Comparison of ENCODE assay signal across 8 cellular contexts in genomic region chr2:234952270-234953115, GRCh38. TPM values are rescaled to one million over a fixed set of nuclear protein-coding genes. Genes with fewer than 3 reads are reported as not detected.
DNase-seq lines count a peak whose midpoint lies in the region; ATAC-seq and TF ChIP-seq lines count a peak whose summit lies in the region.

No MANE protein-coding gene starts in this region.

- H3K4me3 Mint-ChIP-seq in central memory CD8-positive, alpha-beta T cell: peak overlapping the region; percentile 42

- no peak for ATAC-seq in central memory CD8-positive, alpha-beta T cell (replicated peaks; ENCODE audit: extremely low read depth, poor library complexity, severe bottlenecking)
- peak; percentile 32 to 46 (median 37) for ATAC-seq in right lobe of liver
- no peak for ATAC-seq in HG03378 (IDR thresholded peaks at IDR 0.05; ENCODE audit: unreplicated experiment)

- no peaks in the 10 kb centered on the region for H3K9me3 Mint-ChIP-seq in central memory CD8-positive, alpha-beta T cell

- no peak for TF ChIP-seq EP300 in Ishikawa (IDR thresholded peaks at IDR 0.05; ENCODE audit: borderline replicate concordance)

- H3K27me3 Mint-ChIP-seq in central memory CD8-positive, alpha-beta T cell: peaks cover 81% of the 10 kb centered on the region

- no peaks in the 10 kb centered on the region for H3K4me1 Mint-ChIP-seq in central memory CD8-positive, alpha-beta T cell

- intact Hi-C loops in right lobe of liver (cut with DNase I): no loop called here

- no peak overlapping the region for H3K27ac ChIP-seq in BLaER1
- peak overlapping the region; percentile 74 to 96 (median 94) for H3K27ac ChIP-seq in right lobe of liver
- H3K27ac ChIP-seq in substantia nigra (ENCODE audit: low read depth, low read length, poor library complexity, severe bottlenecking): peak overlapping the region; percentile 92

- peak; percentile 3 for TF ChIP-seq POLR2A in right lobe of liver (IDR thresholded peaks at IDR 0.05)

- H3K36me3 Mint-ChIP-seq in central memory CD8-positive, alpha-beta T cell (ENCODE audit: insufficient read depth): peaks cover 2% of the 10 kb centered on the region

- H3K4me1 ChIP-seq in BLaER1 (peaks cover 18% of the 10 kb centered on the region), right lobe of liver (peaks cover 0 to 25% (median 7%) of the 10 kb centered on the region in 4 donors)

- no peaks in the 10 kb centered on the region for H3K9me3 ChIP-seq in BLaER1
- no peaks in the 10 kb centered on the region for H3K9me3 ChIP-seq in right lobe of liver

- H3K27me3 ChIP-seq in BLaER1 (peaks cover 71% of the 10 kb centered on the region), right lobe of liver (no peaks in the 10 kb centered on the region)

- peak overlapping the region; percentile 95 for H3K4me2 ChIP-seq in BLaER1

- TF ChIP-seq CTCF in right lobe of liver (IDR thresholded peaks at IDR 0.05): no peak

- H3K9ac ChIP-seq in BLaER1: peak overlapping the region; percentile 63

- peaks cover 25% of the 10 kb centered on the region for H4K20me1 ChIP-seq in BLaER1

- TF ChIP-seq RAD21 in Ishikawa (IDR thresholded peaks at IDR 0.05; ENCODE audit: low read depth): no peak

- peak overlapping the region; percentile 76 for H3K4me3 ChIP-seq in BLaER1
- peak overlapping the region; percentile 59 to 86 (median 71) for H3K4me3 ChIP-seq in right lobe of liver

- DNase-seq in central memory CD8-positive, alpha-beta T cell (ENCODE audit: low spot score in 2 of 2): no peak
- DNase-seq in right lobe of liver (peak in 2 of 3 donors; percentile 47 to 63), substantia nigra (lab: John Stamatoyannopoulos, UW) (peak in 16 of 49 donors; percentile 14 to 56 (median 37)), GM19240 (ENCODE audit: insufficient read length, low spot score) (no peak), NCI-H2196 treated with DMSO at 0.1 percent for 48 hours (lab: John Stamatoyannopoulos, UW; ENCODE audit: unreplicated experiment) (no peak)

- no peaks in the 10 kb centered on the region for H3K36me3 ChIP-seq in BLaER1
- H3K36me3 ChIP-seq in right lobe of liver: no peaks in the 10 kb centered on the region

- H3K27ac Mint-ChIP-seq in central memory CD8-positive, alpha-beta T cell (ENCODE audit: low read depth): no peak overlapping the region

- under 1% methylated on average over 50 of the region's 102 CpGs for WGBS in right lobe of liver (ENCODE audit: insufficient coverage, low coverage, low lambda C conversion rate, missing lambda C conversion rate)

TF ChIP-seq in Ishikawa, 13 proteins besides CTCF, POLR2A, EP300 and RAD21:
- TF ChIP-seq CEBPB (IDR thresholded peaks at IDR 0.05) (no peak), ZBTB7A (IDR thresholded peaks at IDR 0.05; ENCODE audit: low read depth) (peak; percentile 31; the same call in 1 of the 2 replicates), EGR1 (IDR thresholded peaks at IDR 0.05) (no peak), FOXM1 (IDR thresholded peaks at IDR 0.05; ENCODE audit: borderline replicate concordance, low read depth) (no peak), TAF1 (IDR thresholded peaks at IDR 0.05; ENCODE audit: low read depth) (peak; percentile 36; the same call in 1 of the 2 replicates), TEAD4 (IDR thresholded peaks at IDR 0.05) (no peak), CREB1 (IDR thresholded peaks at IDR 0.05; ENCODE audit: low read depth) (no peak), TCF12 (IDR thresholded peaks at IDR 0.05; ENCODE audit: low read depth) (no peak), REST (IDR thresholded peaks at IDR 0.05; ENCODE audit: low read depth) (no peak), YY1 (IDR thresholded peaks at IDR 0.05; ENCODE audit: low read depth) (0 out of 2 replicates have a peak, but pooled peaks have one; percentile 10), NFIC (IDR thresholded peaks at IDR 0.05) (no peak), MAX (IDR thresholded peaks at IDR 0.05) (no peak), USF1 (IDR thresholded peaks at IDR 0.05) (no peak)

RNA-seq across cellular contexts. Expression of gene SH3BP4, which starts 0.7 kb away (rescaled TPM):
- 10 to 100 TPM; 18.8 to 30.4 (median 26.3) TPM for total RNA-seq in right lobe of liver

Comparison
In these comparisons a context has a peak if more than half of its experiments do, and no peak if none do; other contexts are left out.
1. ATAC-seq: peak in right lobe of liver (4 of 4); none in central memory CD8-positive, alpha-beta T cell (single experiment) and HG03378 (single experiment).
2. DNase-seq: peak in right lobe of liver (2 of 3); none in central memory CD8-positive, alpha-beta T cell (0 of 2), GM19240 (single experiment) and NCI-H2196 treated with DMSO at 0.1 percent for 48 hours (single experiment).